22 cellular contexts compared by ENCODE assay signal in genomic region chr20:56860413-56860812, GRCh38.
DNase-seq lines count a peak whose midpoint lies in the region; ATAC-seq and TF ChIP-seq lines count a peak whose summit lies in the region.
"Had no signal": no experiment of that assay in that cellular context is flagged by ENCODE, and none has a peak within 500 bp of the region (broad histone marks: within the 10 kb centered on the region; RNA-seq: fewer than 3 reads in every experiment).

No MANE protein-coding gene starts in this region.

- peaks cover 48% of the 10 kb centered on the region for H3K27me3 Mint-ChIP-seq in stimulated activated naive CD8-positive, alpha-beta T cell treated with anti-CD3 and anti-CD28 coated beads, Interleukin-15, amount 100 ng/mL, for 72 hours

- peaks cover 81% of the 10 kb centered on the region for H3K27me3 ChIP-seq in SJCRH30

- no peak overlapping the region for H3K4me3 ChIP-seq in fibroblast of mammary gland (ENCODE audit: control insufficient read depth, low read depth, low read length)
- no peak overlapping the region for H3K4me3 ChIP-seq in SJCRH30
- H3K4me3 ChIP-seq: cardiac muscle cell, PC-9, tibial artery had no signal

- no peaks in the 10 kb centered on the region for H3K9me3 ChIP-seq in SJCRH30 (replicated peaks)
- H3K9me3 ChIP-seq: tibial artery had no signal

- TF ChIP-seq CTCF in fibroblast of mammary gland (conservative IDR thresholded peaks at IDR 0.05; ENCODE audit: control insufficient read depth, insufficient read depth, low read depth, low read length) (no peak), omental fat pad (IDR thresholded peaks at IDR 0.05) (no peak)

- peak; percentile 64 for ATAC-seq in omental fat pad (ENCODE audit: low FRiP score)
- ATAC-seq in stimulated activated naive CD8-positive, alpha-beta T cell treated with anti-CD3 and anti-CD28 coated beads, Interleukin-15, amount 100 ng/mL, for 72 hours: no peak
- no peak for ATAC-seq in GM19452 (IDR thresholded peaks at IDR 0.05; ENCODE audit: unreplicated experiment)
- no peak for ATAC-seq in HG03469 (IDR thresholded peaks at IDR 0.05; ENCODE audit: unreplicated experiment)
- ATAC-seq: activated CD8-positive, alpha-beta T cell treated with anti-CD3 and anti-CD28 coated beads for 36 hours; activated naive CD8-positive, alpha-beta T cell treated with anti-CD3 and anti-CD28 coated beads, Interleukin-2, amount 50 U/mL, for 24 hours; effector memory CD8-positive, alpha-beta T cell; right cardiac atrium had no signal

- no peak overlapping the region for H3K27ac Mint-ChIP-seq in stimulated activated naive CD8-positive, alpha-beta T cell treated with anti-CD3 and anti-CD28 coated beads, Interleukin-15, amount 100 ng/mL, for 72 hours
- H3K27ac Mint-ChIP-seq: activated CD8-positive, alpha-beta T cell treated with anti-CD3 and anti-CD28 coated beads for 36 hours; activated naive CD8-positive, alpha-beta T cell treated with anti-CD3 and anti-CD28 coated beads, Interleukin-2, amount 50 U/mL, for 24 hours; effector memory CD8-positive, alpha-beta T cell; HFFc6 had no signal

- H3K9me3 Mint-ChIP-seq in stimulated activated naive CD8-positive, alpha-beta T cell treated with anti-CD3 and anti-CD28 coated beads, Interleukin-15, amount 100 ng/mL, for 72 hours: no peaks in the 10 kb centered on the region
- H3K9me3 Mint-ChIP-seq: activated CD8-positive, alpha-beta T cell treated with anti-CD3 and anti-CD28 coated beads for 36 hours; activated naive CD8-positive, alpha-beta T cell treated with anti-CD3 and anti-CD28 coated beads, Interleukin-2, amount 50 U/mL, for 24 hours; effector memory CD8-positive, alpha-beta T cell; HFFc6 had no signal

- DNase-seq in AG20443 (ENCODE audit: low spot score): peak; percentile 36
- DNase-seq in MV-4-11 (lab: John Stamatoyannopoulos, UW): peak; percentile 74
- peak; percentile 48 for DNase-seq in fibroblast of mammary gland (ENCODE audit: low read depth)
- no peak for DNase-seq in omental fat pad (ENCODE audit: low spot score)
- no peak for DNase-seq in stimulated activated naive CD8-positive, alpha-beta T cell treated with anti-CD3 and anti-CD28 coated beads, Interleukin-15, amount 100 ng/mL, for 72 hours
- no peak for DNase-seq in SJCRH30
- DNase-seq: ACHN; activated CD8-positive, alpha-beta T cell treated with anti-CD3 and anti-CD28 coated beads for 36 hours; activated naive CD8-positive, alpha-beta T cell treated with anti-CD3 and anti-CD28 coated beads, Interleukin-2, amount 50 U/mL, for 24 hours; Calu3; effector memory CD8-positive, alpha-beta T cell; HFFc6; Kasumi-1; NCI-H1694 treated with DMSO at 0.1 percent for 48 hours; PC-9; right cardiac atrium; stimulated activated CD4-positive, alpha-beta T cell treated with anti-CD3 and anti-CD28 coated beads, Interleukin-2, amount 100 ng/mL, for 48 hours; stimulated activated CD8-positive, alpha-beta memory T cell treated with anti-CD3 and anti-CD28 coated beads, Interleukin-4, amount 100 ng/mL, for 48 hours; tibial artery had no signal

- no peaks in the 10 kb centered on the region for H3K36me3 ChIP-seq in SJCRH30
- H3K36me3 ChIP-seq: cardiac muscle cell, tibial artery had no signal

- no peak overlapping the region for H3K4me3 Mint-ChIP-seq in stimulated activated naive CD8-positive, alpha-beta T cell treated with anti-CD3 and anti-CD28 coated beads, Interleukin-15, amount 100 ng/mL, for 72 hours
- H3K4me3 Mint-ChIP-seq: activated CD8-positive, alpha-beta T cell treated with anti-CD3 and anti-CD28 coated beads for 36 hours; activated naive CD8-positive, alpha-beta T cell treated with anti-CD3 and anti-CD28 coated beads, Interleukin-2, amount 50 U/mL, for 24 hours; effector memory CD8-positive, alpha-beta T cell; HFFc6 had no signal

- H3K27ac ChIP-seq in SJCRH30: no peak overlapping the region
- H3K27ac ChIP-seq: cardiac muscle cell, PC-9, tibial artery had no signal

- no peaks in the 10 kb centered on the region for H3K4me1 ChIP-seq in SJCRH30

- H3K4me1 Mint-ChIP-seq in stimulated activated naive CD8-positive, alpha-beta T cell treated with anti-CD3 and anti-CD28 coated beads, Interleukin-15, amount 100 ng/mL, for 72 hours: no peaks in the 10 kb centered on the region
- H3K4me1 Mint-ChIP-seq: activated naive CD8-positive, alpha-beta T cell treated with anti-CD3 and anti-CD28 coated beads, Interleukin-2, amount 50 U/mL, for 24 hours had no signal

Comparison
In these comparisons a context has a peak if more than half of its experiments do, and no peak if none do; other contexts are left out.
1. DNase-seq: peak in AG20443 (single experiment), MV-4-11 (single experiment) and fibroblast of mammary gland (single experiment); none in omental fat pad (single experiment), stimulated activated naive CD8-positive, alpha-beta T cell treated with anti-CD3 and anti-CD28 coated beads, Interleukin-15, amount 100 ng/mL, for 72 hours (0 of 2) and SJCRH30 (0 of 2).